ENCODE assay signal across 12 cellular contexts in the genomic region with DNA sequence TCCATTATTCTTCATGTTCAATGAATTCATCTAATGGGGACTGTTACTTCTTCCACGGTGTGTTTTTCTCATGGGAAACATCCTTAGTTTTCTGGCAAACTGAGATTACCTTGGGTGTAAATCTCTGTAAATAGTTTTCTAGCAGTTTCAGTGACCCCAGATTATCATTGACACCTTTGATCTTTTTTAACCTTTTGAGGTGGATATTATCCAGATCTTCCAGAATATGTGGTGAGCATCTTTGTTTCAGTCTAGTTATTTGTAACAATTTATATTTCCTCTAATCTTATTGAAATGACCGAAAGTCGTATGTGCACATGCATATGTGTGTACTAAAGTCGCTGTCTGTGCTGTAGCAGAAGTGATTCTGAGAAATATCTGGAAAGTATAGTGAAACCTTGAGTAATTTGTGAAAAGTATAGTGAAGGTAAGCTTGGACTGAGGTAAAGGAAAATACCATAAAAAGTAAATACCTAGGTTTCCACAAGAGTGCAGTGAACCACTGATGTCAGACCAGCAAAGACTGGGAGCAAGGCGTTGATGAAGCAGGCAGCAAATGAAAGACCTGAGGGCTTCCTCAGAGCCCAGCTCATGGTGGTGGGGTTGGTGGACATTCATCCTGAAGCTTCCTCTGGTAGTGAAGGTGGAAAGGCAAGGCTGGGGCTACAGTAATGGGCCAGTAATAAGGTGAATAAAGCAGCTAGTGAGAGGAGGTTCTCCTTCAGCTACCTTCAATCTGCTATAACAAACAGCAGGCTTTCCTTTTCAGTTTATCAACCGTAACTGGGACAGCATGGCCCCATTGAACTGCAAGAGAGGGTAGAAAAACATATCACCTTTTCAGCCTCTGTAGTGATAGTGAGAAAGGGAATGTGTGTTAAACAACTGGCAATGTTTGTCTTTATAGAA.
A peak's percentile ranks its signal among the peaks of the same experiment; 100 is the strongest.
DNase-seq lines count a peak whose midpoint lies in the region; ATAC-seq lines count a peak whose summit lies in the region.
"Had no signal": no experiment of that assay in that cellular context is flagged by ENCODE, and none has a peak within 500 bp of the region (broad histone marks: within the 10 kb centered on the region; RNA-seq: fewer than 3 reads in every experiment).

No MANE protein-coding gene starts in this region.

- DNase-seq in globus pallidus (ENCODE audit: low spot score) (no peak), NCI-H345 treated with DMSO at 0.1 percent for 48 hours (lab: John Stamatoyannopoulos, UW; ENCODE audit: unreplicated experiment) (no peak), NOMO-1 (lab: John Stamatoyannopoulos, UW; ENCODE audit: unreplicated experiment in 2 of 2) (no peak), NCI-H345 (lab: John Stamatoyannopoulos, UW) (no peak)
- DNase-seq: activated B cell treated with CpG ODN at 0.5 μM for 24 hours, hypothalamus, NCI-H1694, Peyer's patch had no signal

- ATAC-seq in GM18498 (IDR thresholded peaks at IDR 0.05; ENCODE audit: unreplicated experiment) (peak; percentile 87), GM19395 (IDR thresholded peaks at IDR 0.05; ENCODE audit: unreplicated experiment) (peak; percentile 98), HG02852 (IDR thresholded peaks at IDR 0.05; ENCODE audit: unreplicated experiment) (peak; percentile 96), HG03521 (IDR thresholded peaks at IDR 0.05; ENCODE audit: unreplicated experiment) (peak; percentile 80)
